Comparison of ENCODE assay signal across 8 cellular contexts in the genomic region with DNA sequence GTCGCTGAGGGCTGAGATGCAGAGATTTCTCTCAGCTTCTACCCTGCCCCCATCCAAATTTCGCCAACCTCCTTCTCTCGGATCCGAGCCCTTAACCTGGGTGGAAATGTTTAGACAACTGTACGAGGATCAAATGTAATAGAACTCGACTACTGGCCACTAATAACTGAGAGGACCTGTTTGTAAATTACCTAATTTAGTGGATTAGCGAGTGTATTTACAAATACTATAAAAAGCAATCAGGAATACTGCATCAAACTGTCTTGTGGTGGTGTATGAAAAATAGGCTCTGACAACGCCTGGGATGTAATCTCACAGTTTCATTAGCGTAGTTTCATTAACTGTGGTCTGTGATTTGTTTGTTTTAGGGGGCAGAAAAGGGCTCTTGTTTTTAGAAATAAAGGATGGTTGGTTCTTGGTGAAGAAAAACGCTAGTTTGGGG. TPM values are rescaled to one million over a fixed set of nuclear protein-coding genes. Genes with fewer than 3 reads are reported as not detected.
DNase-seq lines count a peak whose midpoint lies in the region; TF ChIP-seq lines count a peak whose summit lies in the region.

No MANE protein-coding gene starts in this region.

- peaks cover 8 to 49% (median 20%) of the 10 kb centered on the region in 4 donors for H3K4me1 Mint-ChIP-seq in CD4-positive, alpha-beta memory T cell
- H3K4me1 Mint-ChIP-seq in neural progenitor cell: peaks cover 28% of the 10 kb centered on the region

- peak overlapping the region; percentile 89 to 96 (median 92) for H3K27ac Mint-ChIP-seq in CD4-positive, alpha-beta memory T cell
- H3K27ac Mint-ChIP-seq in neural progenitor cell: peak overlapping the region; percentile 57

- no peak for TF ChIP-seq POLR2A in NB4 (IDR thresholded peaks at IDR 0.05; ENCODE audit: extremely low read depth, insufficient read length)

- H3K4me1 ChIP-seq in CD4-positive, alpha-beta memory T cell (ENCODE audit: insufficient read depth, low read length): peaks cover 20% of the 10 kb centered on the region
- H3K4me1 ChIP-seq in endocrine pancreas (ENCODE audit: control insufficient read depth, insufficient read depth, low read length) (peaks cover 5% of the 10 kb centered on the region), neural progenitor cell (peaks cover 65% of the 10 kb centered on the region)

- intact Hi-C loops in CD4-positive, alpha-beta memory T cell (cut with micrococcal nuclease): loop anchor here (2.0 to 5.0 kb wide), 5 partner anchors 117 to 449 kb away; partner anchors contain the start of genes FKTN and TMEM38B

- H3K36me3 ChIP-seq in CD4-positive, alpha-beta memory T cell (ENCODE audit: insufficient read depth, low read length): no peaks in the 10 kb centered on the region
- H3K36me3 ChIP-seq in endocrine pancreas (ENCODE audit: control insufficient read depth, insufficient read depth, low read length) (no peaks in the 10 kb centered on the region), neural progenitor cell (no peaks in the 10 kb centered on the region)

- no peak overlapping the region for H3K27ac ChIP-seq in CD4-positive, alpha-beta memory T cell (ENCODE audit: low read depth, low read length)
- no peak overlapping the region for H3K27ac ChIP-seq in neural progenitor cell

- peak overlapping the region; percentile 94 for H3K9ac ChIP-seq in endocrine pancreas (ENCODE audit: control insufficient read depth, insufficient read depth, low read length)
- peak overlapping the region; percentile 33 for H3K9ac ChIP-seq in neural progenitor cell

- H3K27me3 ChIP-seq in CD4-positive, alpha-beta memory T cell (ENCODE audit: insufficient read depth, low read length): no peaks in the 10 kb centered on the region
- H3K27me3 ChIP-seq in endocrine pancreas (ENCODE audit: control insufficient read depth, insufficient read depth, low read length): no peaks in the 10 kb centered on the region
- H3K27me3 ChIP-seq in neural progenitor cell: no peaks in the 10 kb centered on the region

- peaks cover 0 to under 1% of the 10 kb centered on the region in 2 donors for H3K27me3 Mint-ChIP-seq in CD4-positive, alpha-beta memory T cell
- H3K27me3 Mint-ChIP-seq in neural progenitor cell (ENCODE audit: insufficient read depth, low read depth): peaks cover 17% of the 10 kb centered on the region

- H3K9me3 ChIP-seq in CD4-positive, alpha-beta memory T cell (ENCODE audit: control insufficient read depth in 1 of 2, low read length in 2 of 2): no peaks in the 10 kb centered on the region
- H3K9me3 ChIP-seq in endocrine pancreas (ENCODE audit: control insufficient read depth, low read length): no peaks in the 10 kb centered on the region
- no peaks in the 10 kb centered on the region for H3K9me3 ChIP-seq in neural progenitor cell (ENCODE audit: low read depth)

- H3K79me2 ChIP-seq in neural progenitor cell (ENCODE audit: low read depth): peaks cover 58% of the 10 kb centered on the region

- H3K36me3 Mint-ChIP-seq in CD4-positive, alpha-beta memory T cell: peaks cover 0 to 3% of the 10 kb centered on the region in 2 donors
- H3K36me3 Mint-ChIP-seq in neural progenitor cell: no peaks in the 10 kb centered on the region

- peaks cover 32% of the 10 kb centered on the region for H4K20me1 ChIP-seq in neural progenitor cell (ENCODE audit: low read depth)

- POLR2A ChIA-PET in CD4-positive, alpha-beta memory T cell (lab: Charles Lee; ENCODE audit: partially characterized antibody): interaction anchor here (1.0 to 3.0 kb wide), 5 partner anchors 57 to 1152 kb away, joined by 3 to 30 read pairs (median 10); partner anchors contain the start of genes NIPSNAP3A, NIPSNAP3B and SMC2

- no peak for TF ChIP-seq CTCF in NB4 (IDR thresholded peaks at IDR 0.05; ENCODE audit: low read depth, low read length)
- no peak for TF ChIP-seq CTCF in neural progenitor cell (IDR thresholded peaks at IDR 0.05)

- peak overlapping the region; percentile 18 to 71 for H3K4me3 ChIP-seq in CD4-positive, alpha-beta memory T cell (ENCODE audit: low read length in 2 of 2)
- H3K4me3 ChIP-seq in NB4 (ENCODE audit: low read depth, low read length): peak overlapping the region; percentile 63
- peak overlapping the region; percentile 97 for H3K4me3 ChIP-seq in endocrine pancreas (ENCODE audit: control insufficient read depth, insufficient read depth, low read length)
- H3K4me3 ChIP-seq in neural progenitor cell: peak overlapping the region; percentile 98

- no peak for DNase-seq in CD4-positive, alpha-beta memory T cell
- no peak for DNase-seq in NB4 (ENCODE audit: low read depth)
- no peak for DNase-seq in neural progenitor cell (ENCODE audit: low spot score)
- DNase-seq in NCI-H2196 (lab: John Stamatoyannopoulos, UW; ENCODE audit: unreplicated experiment): no peak
- DNase-seq in stimulated activated CD4-positive, alpha-beta T cell treated with anti-CD3 and anti-CD28 coated beads, Interleukin-2, amount 100 ng/mL, for 48 hours: no peak
- DNase-seq in NOMO-1 (lab: John Stamatoyannopoulos, UW; ENCODE audit: unreplicated experiment in 2 of 2): no peak
- DNase-seq in NCI-H1105 (lab: John Stamatoyannopoulos, UW): no peak

- H3K9me3 Mint-ChIP-seq in CD4-positive, alpha-beta memory T cell: no peaks in the 10 kb centered on the region
- H3K9me3 Mint-ChIP-seq in neural progenitor cell: no peaks in the 10 kb centered on the region

- peaks cover 25% of the 10 kb centered on the region for H3F3A ChIP-seq in neural progenitor cell (ENCODE audit: low read depth)

- peak overlapping the region; percentile 89 for H2AFZ ChIP-seq in neural progenitor cell (replicated peaks)

- CTCF ChIA-PET in CD4-positive, alpha-beta memory T cell (lab: Charles Lee; ENCODE audit: partially characterized antibody): interaction anchor here (0.7 to 1.6 kb wide), 4 partner anchors 86 to 169 kb away, joined by 3 to 5 read pairs (median 3); no protein-coding TSS in a partner anchor

- peak overlapping the region; percentile 89 to 95 (median 92) for H3K4me3 Mint-ChIP-seq in CD4-positive, alpha-beta memory T cell
- peak overlapping the region; percentile 96 for H3K4me3 Mint-ChIP-seq in neural progenitor cell

- peak overlapping the region; percentile 96 for H3K4me2 ChIP-seq in neural progenitor cell

RNA-seq across cellular contexts. Expression of gene SLC44A1, which starts 1.3 kb away (rescaled TPM):
- 10 to 100 TPM; 13.7 to 15.2 TPM for total RNA-seq in CD4-positive, alpha-beta memory T cell
- polyA plus RNA-seq in CD4-positive, alpha-beta memory T cell: 10 to 100 TPM; 19.6 to 33.3 TPM
- 40.5 and 41.4 TPM in 2 replicates for total RNA-seq in neural progenitor cell (ENCODE audit: low replicate concordance)

Comparison
In these comparisons a context has a peak if more than half of its experiments do, and no peak if none do; other contexts are left out.
1. H3K4me3 ChIP-seq: peak in every context shown above with its lines; median percentile 98 in neural progenitor cell; 97 in endocrine pancreas; 63 in NB4; 44 in CD4-positive, alpha-beta memory T cell.